8 cellular contexts compared by ENCODE assay signal in the genomic region with DNA sequence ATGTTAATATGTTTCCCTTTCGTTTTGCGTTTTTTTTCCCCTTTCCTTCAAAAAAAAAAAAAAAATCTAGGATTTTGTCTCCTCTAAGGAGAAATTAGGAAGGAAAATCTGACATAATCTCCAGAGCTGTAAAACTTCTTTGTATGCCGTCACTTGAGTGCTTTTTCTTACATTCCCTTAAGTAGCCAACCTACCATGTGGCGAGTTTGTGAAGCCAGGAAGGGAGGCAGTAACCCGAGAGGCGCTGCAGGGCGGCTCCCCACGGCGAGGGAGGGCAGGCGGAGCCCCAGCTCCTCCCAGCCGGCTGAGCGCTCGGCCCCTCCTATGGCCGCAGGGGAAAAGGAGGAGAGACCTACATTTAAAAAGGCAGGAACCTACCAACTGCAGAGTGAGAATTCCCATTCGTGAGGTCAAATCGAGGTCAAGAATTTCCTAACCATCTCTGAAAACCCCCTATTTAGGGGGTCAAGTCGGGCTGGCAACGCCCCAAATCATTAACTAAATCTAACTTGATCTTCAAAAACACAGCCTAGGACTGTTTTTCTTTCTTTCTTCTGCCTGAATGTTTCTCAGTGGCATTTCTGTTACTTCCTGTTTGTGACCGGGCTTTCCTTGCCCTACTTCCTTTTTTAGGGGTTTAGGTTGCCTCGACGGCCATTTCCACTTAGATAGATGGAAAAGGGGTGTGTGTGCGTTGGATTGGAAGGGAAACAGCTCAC.
A peak's percentile ranks its signal among the peaks of the same experiment; 100 is the strongest.
DNase-seq lines count a peak whose midpoint lies in the region; ATAC-seq and TF ChIP-seq lines count a peak whose summit lies in the region.

No MANE protein-coding gene starts in this region.

- peak overlapping the region; percentile 13; the same call in 1 of the 2 replicates for H3K4me3 Mint-ChIP-seq in WTC11
- H3K4me3 Mint-ChIP-seq in central memory CD8-positive, alpha-beta T cell = peak overlapping the region; percentile 81

- H3K9me3 Mint-ChIP-seq in WTC11 = peaks cover 4% of the 10 kb centered on the region
- no peaks in the 10 kb centered on the region for H3K9me3 Mint-ChIP-seq in central memory CD8-positive, alpha-beta T cell

- H3K27ac Mint-ChIP-seq in WTC11 = peak overlapping the region; percentile 87
- H3K27ac Mint-ChIP-seq in central memory CD8-positive, alpha-beta T cell (ENCODE audit: low read depth) = peak overlapping the region; percentile 86

- ATAC-seq in GM18907 (IDR thresholded peaks at IDR 0.05; ENCODE audit: unreplicated experiment) = peak; percentile 86
- ATAC-seq in HG03108 (IDR thresholded peaks at IDR 0.05; ENCODE audit: unreplicated experiment) = peak; percentile 88
- ATAC-seq in WTC11 = peak; percentile 92
- peak; percentile 69 for ATAC-seq in central memory CD8-positive, alpha-beta T cell (replicated peaks; ENCODE audit: extremely low read depth, poor library complexity, severe bottlenecking)

- peak; percentile 97 for DNase-seq in AG08395 (ENCODE audit: low spot score)
- DNase-seq in NCI-H2196 treated with DMSO at 0.1 percent for 48 hours (lab: John Stamatoyannopoulos, UW; ENCODE audit: unreplicated experiment) = peak; percentile 80
- DNase-seq in WTC11 (ENCODE audit: low spot score) = peak; percentile 92
- peak; percentile 34 to 36 for DNase-seq in central memory CD8-positive, alpha-beta T cell (ENCODE audit: low spot score in 2 of 2)
- peak; percentile 95 for DNase-seq in islet precursor cell
- peak; percentile 54 to 68 for DNase-seq in stimulated activated CD4-positive, alpha-beta T cell treated with anti-CD3 and anti-CD28 coated beads, Interleukin-12 subunit alpha, Interleukin-12 subunit beta, amount 100 ng/mL, for 24 hours (ENCODE audit: low read depth in 2 of 2)

- peaks cover under 1% of the 10 kb centered on the region; the same call in 1 of the 2 replicates for H3K36me3 Mint-ChIP-seq in WTC11
- H3K36me3 Mint-ChIP-seq in central memory CD8-positive, alpha-beta T cell (ENCODE audit: insufficient read depth) = peaks cover 1% of the 10 kb centered on the region

- CTCF ChIA-PET in WTC11 (lab: Charles Lee) = interaction anchor here (0.6 to 2.7 kb wide), 24 partner anchors 8 to 464 kb away, joined by 3 to 39 read pairs (median 4); a partner anchor contains a TSS

- POLR2A ChIA-PET in WTC11 (lab: Charles Lee) = interaction anchor here (0.6 to 0.8 kb wide), 4 partner anchors 48 to 373 kb away, joined by 3 to 4 read pairs (median 4); no protein-coding TSS in a partner anchor

- no peak for TF ChIP-seq CTCF in WTC11 (IDR thresholded peaks at IDR 0.05)

- H3K27me3 Mint-ChIP-seq in WTC11 (ENCODE audit: low read depth) = peaks cover 2% of the 10 kb centered on the region; the same call in 1 of the 2 replicates
- no peaks in the 10 kb centered on the region for H3K27me3 Mint-ChIP-seq in central memory CD8-positive, alpha-beta T cell

- peaks cover 28% of the 10 kb centered on the region for H3K4me1 Mint-ChIP-seq in WTC11
- H3K4me1 Mint-ChIP-seq in central memory CD8-positive, alpha-beta T cell = peaks cover 34% of the 10 kb centered on the region

TF ChIP-seq in WTC11, 78 proteins besides CTCF, POLR2A, EP300 and RAD21 (continues in another document):
- TF ChIP-seq, protein P1, sequence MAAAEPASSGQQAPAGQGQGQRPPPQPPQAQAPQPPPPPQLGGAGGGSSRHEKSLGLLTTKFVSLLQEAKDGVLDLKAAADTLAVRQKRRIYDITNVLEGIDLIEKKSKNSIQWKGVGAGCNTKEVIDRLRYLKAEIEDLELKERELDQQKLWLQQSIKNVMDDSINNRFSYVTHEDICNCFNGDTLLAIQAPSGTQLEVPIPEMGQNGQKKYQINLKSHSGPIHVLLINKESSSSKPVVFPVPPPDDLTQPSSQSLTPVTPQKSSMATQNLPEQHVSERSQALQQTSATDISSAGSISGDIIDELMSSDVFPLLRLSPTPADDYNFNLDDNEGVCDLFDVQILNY (CRISPR knock-in tag; IDR thresholded peaks at IDR 0.05) = no peak
- TF ChIP-seq TEAD4 (CRISPR knock-in tag; IDR thresholded peaks at IDR 0.05) (no peak), ZNF396 (CRISPR knock-in tag; IDR thresholded peaks at IDR 0.05; ENCODE audit: borderline replicate concordance) (no peak), ZNF423 (CRISPR knock-in tag; IDR thresholded peaks at IDR 0.05) (no peak), ESRRA (CRISPR knock-in tag; IDR thresholded peaks at IDR 0.05; ENCODE audit: borderline replicate concordance) (no peak), ETV6 (CRISPR knock-in tag; IDR thresholded peaks at IDR 0.05) (peak; percentile 68; the same call in 1 of the 2 replicates), NR1H2 (CRISPR knock-in tag; IDR thresholded peaks at IDR 0.05) (no peak), ZNF232 (CRISPR knock-in tag; IDR thresholded peaks at IDR 0.05) (0 out of 2 replicates have a peak, but pooled peaks have one; percentile 16), ZNF317 (CRISPR knock-in tag; IDR thresholded peaks at IDR 0.05; ENCODE audit: borderline replicate concordance, low read depth) (no peak), TEAD1 (CRISPR knock-in tag; IDR thresholded peaks at IDR 0.05) (no peak; the same call in 1 of the 2 replicates), TP53 (CRISPR knock-in tag; IDR thresholded peaks at IDR 0.05) (no peak), PRRX2 (CRISPR knock-in tag; IDR thresholded peaks at IDR 0.05) (no peak), FOXP1 (CRISPR knock-in tag; IDR thresholded peaks at IDR 0.05; ENCODE audit: borderline replicate concordance) (no peak), FOXK1 (CRISPR knock-in tag; IDR thresholded peaks at IDR 0.05) (no peak)
- TF ChIP-seq, protein P2, sequence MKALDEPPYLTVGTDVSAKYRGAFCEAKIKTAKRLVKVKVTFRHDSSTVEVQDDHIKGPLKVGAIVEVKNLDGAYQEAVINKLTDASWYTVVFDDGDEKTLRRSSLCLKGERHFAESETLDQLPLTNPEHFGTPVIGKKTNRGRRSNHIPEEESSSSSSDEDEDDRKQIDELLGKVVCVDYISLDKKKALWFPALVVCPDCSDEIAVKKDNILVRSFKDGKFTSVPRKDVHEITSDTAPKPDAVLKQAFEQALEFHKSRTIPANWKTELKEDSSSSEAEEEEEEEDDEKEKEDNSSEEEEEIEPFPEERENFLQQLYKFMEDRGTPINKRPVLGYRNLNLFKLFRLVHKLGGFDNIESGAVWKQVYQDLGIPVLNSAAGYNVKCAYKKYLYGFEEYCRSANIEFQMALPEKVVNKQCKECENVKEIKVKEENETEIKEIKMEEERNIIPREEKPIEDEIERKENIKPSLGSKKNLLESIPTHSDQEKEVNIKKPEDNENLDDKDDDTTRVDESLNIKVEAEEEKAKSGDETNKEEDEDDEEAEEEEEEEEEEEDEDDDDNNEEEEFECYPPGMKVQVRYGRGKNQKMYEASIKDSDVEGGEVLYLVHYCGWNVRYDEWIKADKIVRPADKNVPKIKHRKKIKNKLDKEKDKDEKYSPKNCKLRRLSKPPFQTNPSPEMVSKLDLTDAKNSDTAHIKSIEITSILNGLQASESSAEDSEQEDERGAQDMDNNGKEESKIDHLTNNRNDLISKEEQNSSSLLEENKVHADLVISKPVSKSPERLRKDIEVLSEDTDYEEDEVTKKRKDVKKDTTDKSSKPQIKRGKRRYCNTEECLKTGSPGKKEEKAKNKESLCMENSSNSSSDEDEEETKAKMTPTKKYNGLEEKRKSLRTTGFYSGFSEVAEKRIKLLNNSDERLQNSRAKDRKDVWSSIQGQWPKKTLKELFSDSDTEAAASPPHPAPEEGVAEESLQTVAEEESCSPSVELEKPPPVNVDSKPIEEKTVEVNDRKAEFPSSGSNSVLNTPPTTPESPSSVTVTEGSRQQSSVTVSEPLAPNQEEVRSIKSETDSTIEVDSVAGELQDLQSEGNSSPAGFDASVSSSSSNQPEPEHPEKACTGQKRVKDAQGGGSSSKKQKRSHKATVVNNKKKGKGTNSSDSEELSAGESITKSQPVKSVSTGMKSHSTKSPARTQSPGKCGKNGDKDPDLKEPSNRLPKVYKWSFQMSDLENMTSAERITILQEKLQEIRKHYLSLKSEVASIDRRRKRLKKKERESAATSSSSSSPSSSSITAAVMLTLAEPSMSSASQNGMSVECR (CRISPR knock-in tag; IDR thresholded peaks at IDR 0.05; ENCODE audit: borderline replicate concordance) = no peak
- TF ChIP-seq, protein P3, sequence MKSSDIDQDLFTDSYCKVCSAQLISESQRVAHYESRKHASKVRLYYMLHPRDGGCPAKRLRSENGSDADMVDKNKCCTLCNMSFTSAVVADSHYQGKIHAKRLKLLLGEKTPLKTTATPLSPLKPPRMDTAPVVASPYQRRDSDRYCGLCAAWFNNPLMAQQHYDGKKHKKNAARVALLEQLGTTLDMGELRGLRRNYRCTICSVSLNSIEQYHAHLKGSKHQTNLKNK (CRISPR knock-in tag; IDR thresholded peaks at IDR 0.05) = no peak
- TF ChIP-seq, protein P4, sequence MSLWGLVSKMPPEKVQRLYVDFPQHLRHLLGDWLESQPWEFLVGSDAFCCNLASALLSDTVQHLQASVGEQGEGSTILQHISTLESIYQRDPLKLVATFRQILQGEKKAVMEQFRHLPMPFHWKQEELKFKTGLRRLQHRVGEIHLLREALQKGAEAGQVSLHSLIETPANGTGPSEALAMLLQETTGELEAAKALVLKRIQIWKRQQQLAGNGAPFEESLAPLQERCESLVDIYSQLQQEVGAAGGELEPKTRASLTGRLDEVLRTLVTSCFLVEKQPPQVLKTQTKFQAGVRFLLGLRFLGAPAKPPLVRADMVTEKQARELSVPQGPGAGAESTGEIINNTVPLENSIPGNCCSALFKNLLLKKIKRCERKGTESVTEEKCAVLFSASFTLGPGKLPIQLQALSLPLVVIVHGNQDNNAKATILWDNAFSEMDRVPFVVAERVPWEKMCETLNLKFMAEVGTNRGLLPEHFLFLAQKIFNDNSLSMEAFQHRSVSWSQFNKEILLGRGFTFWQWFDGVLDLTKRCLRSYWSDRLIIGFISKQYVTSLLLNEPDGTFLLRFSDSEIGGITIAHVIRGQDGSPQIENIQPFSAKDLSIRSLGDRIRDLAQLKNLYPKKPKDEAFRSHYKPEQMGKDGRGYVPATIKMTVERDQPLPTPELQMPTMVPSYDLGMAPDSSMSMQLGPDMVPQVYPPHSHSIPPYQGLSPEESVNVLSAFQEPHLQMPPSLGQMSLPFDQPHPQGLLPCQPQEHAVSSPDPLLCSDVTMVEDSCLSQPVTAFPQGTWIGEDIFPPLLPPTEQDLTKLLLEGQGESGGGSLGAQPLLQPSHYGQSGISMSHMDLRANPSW (CRISPR knock-in tag; conservative IDR thresholded peaks at IDR 0.05; ENCODE audit: low read depth) = no peak
- TF ChIP-seq, protein P5, sequence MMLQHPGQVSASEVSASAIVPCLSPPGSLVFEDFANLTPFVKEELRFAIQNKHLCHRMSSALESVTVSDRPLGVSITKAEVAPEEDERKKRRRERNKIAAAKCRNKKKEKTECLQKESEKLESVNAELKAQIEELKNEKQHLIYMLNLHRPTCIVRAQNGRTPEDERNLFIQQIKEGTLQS (CRISPR knock-in tag; conservative IDR thresholded peaks at IDR 0.05) = no peak
- TF ChIP-seq, protein P6, sequence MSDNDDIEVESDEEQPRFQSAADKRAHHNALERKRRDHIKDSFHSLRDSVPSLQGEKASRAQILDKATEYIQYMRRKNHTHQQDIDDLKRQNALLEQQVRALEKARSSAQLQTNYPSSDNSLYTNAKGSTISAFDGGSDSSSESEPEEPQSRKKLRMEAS (CRISPR knock-in tag; IDR thresholded peaks at IDR 0.05) = peak; percentile 48; the same call in 1 of the 2 replicates

Comparison
In these comparisons a context has a peak if more than half of its experiments do, and no peak if none do; other contexts are left out.
1. Peak in every context shown above with its lines: DNase-seq and ATAC-seq.
2. DNase-seq: peak in every context shown above with its lines; median percentile 97 in AG08395; 95 in islet precursor cell; 92 in WTC11; 80 in NCI-H2196 treated with DMSO at 0.1 percent for 48 hours; 61 in stimulated activated CD4-positive, alpha-beta T cell treated with anti-CD3 and anti-CD28 coated beads, Interleukin-12 subunit alpha, Interleukin-12 subunit beta, amount 100 ng/mL, for 24 hours; 35 in central memory CD8-positive, alpha-beta T cell.